ENCODE assay signal across 8 cellular contexts in the genomic region with DNA sequence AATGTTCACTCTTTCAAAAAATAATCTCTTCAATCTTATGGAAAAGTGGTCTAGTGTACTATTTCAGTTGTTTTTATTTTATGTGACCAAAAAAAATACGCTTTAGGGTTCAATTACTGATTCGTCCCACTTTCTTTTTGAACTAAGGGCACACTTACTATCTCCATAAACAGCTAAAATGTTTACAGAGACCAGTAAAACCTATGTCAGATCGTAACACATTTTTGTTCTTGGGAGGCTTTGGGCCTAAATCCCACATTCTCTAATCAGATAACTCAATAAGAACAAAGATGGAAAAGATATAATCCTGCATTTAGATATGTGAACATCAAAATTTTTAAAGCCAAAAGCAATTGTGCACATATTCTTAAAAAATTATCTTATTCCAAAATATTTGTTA. TPM values are rescaled to one million over a fixed set of nuclear protein-coding genes. Genes with fewer than 3 reads are reported as not detected.
DNase-seq lines count a peak whose midpoint lies in the region; ATAC-seq, FAIRE-seq and TF ChIP-seq lines count a peak whose summit lies in the region.

No MANE protein-coding gene starts in this region.

- no peaks in the 10 kb centered on the region for H3K9me3 ChIP-seq in mesenchymal stem cell (ENCODE audit: control insufficient read depth, low read length)

- in situ Hi-C loops in astrocyte of the spinal cord (cut with HindIII; ENCODE audit: low sequenced_read_pairs): no loop called here

- peak; percentile 81 for FAIRE-seq in H54 (lab: Jason Lieb, UNC)

- H2AFZ ChIP-seq in mesenchymal stem cell (ENCODE audit: low read depth, low read length): no peak overlapping the region

- H4K8ac ChIP-seq in mesenchymal stem cell (ENCODE audit: low read length): no peak overlapping the region

- H3K4ac ChIP-seq in mesenchymal stem cell (ENCODE audit: low read depth in 1 of 2, low read length in 2 of 2): no peak overlapping the region

- no peak overlapping the region for H2BK12ac ChIP-seq in mesenchymal stem cell (ENCODE audit: low read length in 2 of 2)

- H3K27me3 ChIP-seq in mesenchymal stem cell (ENCODE audit: control insufficient read depth in 1 of 2, insufficient read depth in 1 of 2, low read length in 2 of 2): no peaks in the 10 kb centered on the region

- H3K4me1 ChIP-seq in mesenchymal stem cell (ENCODE audit: control insufficient read depth, insufficient read depth, low read depth, low read length): peaks cover 2% of the 10 kb centered on the region

- no peak overlapping the region for H3K14ac ChIP-seq in mesenchymal stem cell (ENCODE audit: low read length in 2 of 2)

- H3K23ac ChIP-seq in mesenchymal stem cell (ENCODE audit: low read length in 2 of 2): no peak overlapping the region

- H3K4me2 ChIP-seq in mesenchymal stem cell (ENCODE audit: low read length, poor library complexity, severe bottlenecking): no peak overlapping the region

- no peaks in the 10 kb centered on the region for H3K36me3 ChIP-seq in mesenchymal stem cell (ENCODE audit: control insufficient read depth in 1 of 2, insufficient read depth in 2 of 2, low read depth in 1 of 2, low read length in 2 of 2)

- 28% methylated on average over 2 of the region's 3 CpGs for WGBS in mesenchymal stem cell

- H2BK15ac ChIP-seq in mesenchymal stem cell (ENCODE audit: low read depth, poor library complexity, severe bottlenecking): no peak overlapping the region

- no peak overlapping the region for H3K18ac ChIP-seq in mesenchymal stem cell (ENCODE audit: low read depth in 1 of 2, low read length in 2 of 2)

- TF ChIP-seq CTCF in astrocyte of the spinal cord (IDR thresholded peaks at IDR 0.05; ENCODE audit: low read depth, low read length): no peak

- H2BK5ac ChIP-seq in mesenchymal stem cell (ENCODE audit: low read depth, low read length, poor library complexity, severe bottlenecking): no peak overlapping the region

- peak overlapping the region; percentile 81 for H3K4me3 ChIP-seq in astrocyte of the spinal cord (ENCODE audit: low read depth, low read length)
- H3K4me3 ChIP-seq in mesenchymal stem cell (ENCODE audit: insufficient read depth in 1 of 2, low read depth in 1 of 2, low read length in 2 of 2): peak overlapping the region in 1 of 2 experiments; percentile 88

- H2AK5ac ChIP-seq in mesenchymal stem cell (ENCODE audit: low read length, severe bottlenecking): no peak overlapping the region

- no peak overlapping the region for H3K27ac ChIP-seq in mesenchymal stem cell (ENCODE audit: low read length, poor library complexity, severe bottlenecking)

- peak; percentile 17 for DNase-seq in A172 (ENCODE audit: low spot score)
- no peak for DNase-seq in H54 (ENCODE audit: insufficient read length, low spot score)
- DNase-seq in astrocyte of the spinal cord (ENCODE audit: low read depth, low spot score): no peak
- peak; percentile 18 for DNase-seq in mesenchymal stem cell
- DNase-seq in NCI-H2227 treated with DMSO at 0.1 percent for 48 hours (lab: John Stamatoyannopoulos, UW): no peak
- DNase-seq in NCI-H1417 treated with DMSO at 0.1 percent for 48 hours (lab: John Stamatoyannopoulos, UW): no peak

- peak overlapping the region; percentile 95 for H3K9ac ChIP-seq in mesenchymal stem cell (ENCODE audit: low read length)

- H4K91ac ChIP-seq in mesenchymal stem cell (ENCODE audit: low read length): no peak overlapping the region

- ATAC-seq in HG03521 (IDR thresholded peaks at IDR 0.05; ENCODE audit: unreplicated experiment): no peak
- no peak for ATAC-seq in HG02798 (IDR thresholded peaks at IDR 0.05; ENCODE audit: poor library complexity, unreplicated experiment)

- TF ChIP-seq POLR2A in H54 (IDR thresholded peaks at IDR 0.05; ENCODE audit: low read depth, low read length): no peak

- H3K79me1 ChIP-seq in mesenchymal stem cell (replicated peaks; ENCODE audit: low read length, poor library complexity, severe bottlenecking): no peaks in the 10 kb centered on the region

- H2BK120ac ChIP-seq in mesenchymal stem cell (ENCODE audit: low read depth, low read length): no peak overlapping the region

RNA-seq across cellular contexts. Expression of a gene that starts 29.8 kb away (rescaled TPM):
- 8.9 and 22.2 TPM in 2 replicates for total RNA-seq in A172 (2014; rRNA removed; shearing (Covaris generic))
- polyA plus RNA-seq in mesenchymal stem cell (2013, experiment 1 of 2): 13.3 TPM
- 13.9 TPM for polyA plus RNA-seq in mesenchymal stem cell (2013, experiment 2 of 2)

Comparison
In these comparisons a context has a peak if more than half of its experiments do, and no peak if none do; other contexts are left out.
1. DNase-seq: peak in A172 (single experiment) and mesenchymal stem cell (single experiment); none in H54 (single experiment), astrocyte of the spinal cord (single experiment), NCI-H2227 treated with DMSO at 0.1 percent for 48 hours (single experiment) and NCI-H1417 treated with DMSO at 0.1 percent for 48 hours (single experiment).